ENCODE assay signal across 9 cellular contexts in the genomic region with DNA sequence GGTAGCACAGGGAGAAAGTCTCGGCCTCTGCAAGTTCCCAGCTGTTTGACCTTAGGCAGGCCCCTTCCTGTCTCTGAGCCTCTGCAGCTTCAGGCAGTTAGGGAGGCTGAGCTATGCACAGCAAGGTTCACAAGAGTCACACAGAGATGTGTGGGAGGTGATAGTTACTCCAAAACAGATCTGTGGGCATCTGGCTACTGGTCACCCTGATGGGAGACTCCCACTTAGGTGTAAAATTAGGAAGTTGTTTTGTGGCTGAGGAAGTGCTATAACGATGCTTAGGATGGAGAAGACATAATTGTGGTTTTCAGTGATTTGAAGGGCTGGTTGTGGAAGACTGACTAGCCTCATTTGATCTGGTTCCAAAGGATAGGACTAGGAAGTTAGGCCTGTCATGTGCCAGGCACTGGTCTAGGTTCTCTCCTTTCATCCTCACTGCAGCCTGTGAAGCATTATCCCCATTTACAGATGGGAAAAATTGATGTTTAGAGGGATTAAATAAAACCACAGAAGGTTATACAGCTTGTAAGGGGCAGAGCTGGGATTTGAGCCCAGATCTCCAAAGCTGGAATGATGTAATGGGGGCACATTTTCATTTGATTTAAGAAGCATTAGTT. TPM values are rescaled to one million over a fixed set of nuclear protein-coding genes. Genes with fewer than 3 reads are reported as not detected.
DNase-seq lines count a peak whose midpoint lies in the region; ATAC-seq, FAIRE-seq and TF ChIP-seq lines count a peak whose summit lies in the region.
"Had no signal": no experiment of that assay in that cellular context is flagged by ENCODE, and none has a peak within 500 bp of the region (broad histone marks: within the 10 kb centered on the region; RNA-seq: fewer than 3 reads in every experiment).

No MANE protein-coding gene starts in this region.

- H3K36me3 ChIP-seq in ovary, result no peaks in the 10 kb centered on the region

- TF ChIP-seq CTCF in ovary (IDR thresholded peaks at IDR 0.05) (no peak), D721Med (IDR thresholded peaks at IDR 0.05; ENCODE audit: insufficient read depth, missing control alignments) (no peak), omental fat pad (IDR thresholded peaks at IDR 0.05) (no peak)

- H3K27me3 Mint-ChIP-seq in dendritic cell treated with granulocyte-macrophage colony-stimulating factor and Interleukin-4, amounts not matched to agents 40 ng/mL and 50 ng/mL, for 4 days, result no peaks in the 10 kb centered on the region

- peaks cover 52% of the 10 kb centered on the region for H3K36me3 Mint-ChIP-seq in dendritic cell treated with granulocyte-macrophage colony-stimulating factor and Interleukin-4, amounts not matched to agents 40 ng/mL and 50 ng/mL, for 4 days (ENCODE audit: low read depth)

- no peaks in the 10 kb centered on the region for H3K27me3 ChIP-seq in ovary

- no peaks in the 10 kb centered on the region for H3K9me3 ChIP-seq in ovary

- intact Hi-C loops in dendritic cell treated with granulocyte-macrophage colony-stimulating factor and Interleukin-4, amounts not matched to agents 40 ng/mL and 50 ng/mL, for 4 days (cut with micrococcal nuclease), result no loop called here
- intact Hi-C loops in ovary (cut with DNase I), result no loop called here

- peak overlapping the region; percentile 9 for H3K27ac Mint-ChIP-seq in dendritic cell treated with granulocyte-macrophage colony-stimulating factor and Interleukin-4, amounts not matched to agents 40 ng/mL and 50 ng/mL, for 4 days

- DNase-seq in EH (ENCODE audit: low read depth), result peak; percentile 81
- peak; percentile 34 for DNase-seq in M059J (ENCODE audit: low read depth)
- DNase-seq in ovary, result no peak
- no peak for DNase-seq in D721Med (ENCODE audit: insufficient read length, low spot score)
- DNase-seq in mesenteric fat pad (ENCODE audit: low spot score), result no peak
- no peak for DNase-seq in omental fat pad (ENCODE audit: low spot score)
- DNase-seq: activated T-cell treated with anti-CD3 and anti-CD28 coated beads, Interleukin-2, amount 50 U/mL, for 48 hours had no signal

- H3K9me3 Mint-ChIP-seq in dendritic cell treated with granulocyte-macrophage colony-stimulating factor and Interleukin-4, amounts not matched to agents 40 ng/mL and 50 ng/mL, for 4 days, result no peaks in the 10 kb centered on the region

- TF ChIP-seq EP300 in ovary (IDR thresholded peaks at IDR 0.05), result no peak

- FAIRE-seq in D721Med (lab: Jason Lieb, UNC), result no peak

- ATAC-seq in HG02884 (IDR thresholded peaks at IDR 0.05; ENCODE audit: unreplicated experiment), result no peak
- no peak for ATAC-seq in omental fat pad (ENCODE audit: low FRiP score)

- no peak overlapping the region for H3K4me3 ChIP-seq in ovary

- WGBS in ovary, 3 donors, result 11 to 18% (median 18%) methylated on average over 2 of the region's 2 CpGs

- H3K4me1 ChIP-seq in ovary (ENCODE audit: insufficient read depth), result peaks cover 5% of the 10 kb centered on the region

- peaks cover 54% of the 10 kb centered on the region for H3K4me1 Mint-ChIP-seq in dendritic cell treated with granulocyte-macrophage colony-stimulating factor and Interleukin-4, amounts not matched to agents 40 ng/mL and 50 ng/mL, for 4 days (ENCODE audit: low read depth)

- H3K4me3 Mint-ChIP-seq in dendritic cell treated with granulocyte-macrophage colony-stimulating factor and Interleukin-4, amounts not matched to agents 40 ng/mL and 50 ng/mL, for 4 days, result no peak overlapping the region

- H3K27ac ChIP-seq in ovary, result peak overlapping the region; percentile 22 to 45

- TF ChIP-seq POLR2A in ovary (IDR thresholded peaks at IDR 0.05), result no peak

RNA-seq across cellular contexts. Expression of a gene that starts 13.5 kb away (rescaled TPM):
- 28.1 and 43.7 TPM in 2 replicates for total RNA-seq in M059J (2014; rRNA removed; shearing (Covaris generic))
- 10 to 100 TPM; 20.6 to 58.3 (median 50.7) TPM for total RNA-seq in ovary
- polyA plus RNA-seq in ovary, result 10 to 100 TPM; 32.3 to 99.1 TPM
- 109 TPM for total RNA-seq in mesenteric fat pad
- total RNA-seq in omental fat pad, result 100 to 1,000 TPM; 118 to 151 (median 131) TPM

RNA-seq across cellular contexts. Expression of a gene that starts 13.9 kb away (rescaled TPM):
- 42.8 and 69.0 TPM in 2 replicates for total RNA-seq in M059J (2014; rRNA removed; shearing (Covaris generic))
- total RNA-seq in ovary (10 to 100 TPM; 27.3 to 44.2 (median 32.0) TPM), mesenteric fat pad (35.9 TPM), omental fat pad (10 to 100 TPM; 35.2 to 46.8 (median 42.3) TPM)
- 10 to 100 TPM; 36.8 to 55.3 TPM for polyA plus RNA-seq in ovary

RNA-seq across cellular contexts. Expression of a gene that starts 35.8 kb away (rescaled TPM):
- total RNA-seq in M059J (2014; rRNA removed; shearing (Covaris generic)), result 10.1 and 19.0 TPM in 2 replicates
- 100 to 1,000 TPM in 1 of 7 donors, 10 to 100 TPM in 6; 24.0 to 110 (median 83.9) TPM for total RNA-seq in ovary
- polyA plus RNA-seq in ovary, result 10 to 100 TPM; 22.8 to 40.3 TPM
- total RNA-seq in mesenteric fat pad, result 82.4 TPM
- 100 to 1,000 TPM in 1 of 4 donors, 10 to 100 TPM in 3; 59.4 to 111 (median 64.1) TPM for total RNA-seq in omental fat pad

Comparison
In these comparisons a context has a peak if more than half of its experiments do, and no peak if none do; other contexts are left out.
1. DNase-seq: peak in EH (single experiment) and M059J (single experiment); none in ovary (0 of 5), D721Med (single experiment), mesenteric fat pad (single experiment) and omental fat pad (single experiment).